In genomic region chr10:114762811-114763210, GRCh38 we compare ENCODE assay signal across 37 cellular contexts.
"Had no signal": no experiment of that assay in that cellular context is flagged by ENCODE, and none has a peak within 500 bp of the region (broad histone marks: within the 10 kb centered on the region; RNA-seq: fewer than 3 reads in every experiment).

No MANE protein-coding gene starts in this region.

- H3K27ac ChIP-seq: adrenal gland, body of pancreas, coronary artery, esophagus muscularis mucosa, foreskin keratinocyte, WERI-Rb-1 had no signal

- DNase-seq: activated B cell treated with CpG ODN at 0.5 μM for 24 hours; activated CD4-positive, alpha-beta T cell treated with anti-CD3 and anti-CD28 coated beads for 48 hours; activated CD4-positive, alpha-beta T cell treated with anti-CD3 and anti-CD28 coated beads, Interleukin-2, amount 50 U/mL, for 1 hour; activated CD4-positive, alpha-beta T cell treated with anti-CD3 and anti-CD28 coated beads, Interleukin-2, amount 50 U/mL, for 48 hours; activated CD8-positive, alpha-beta memory T cell treated with anti-CD3 and anti-CD28 coated beads for 24 hours; activated CD8-positive, alpha-beta memory T cell treated with anti-CD3 and anti-CD28 coated beads, Interleukin-2, amount 50 U/mL, for 4 hours; activated CD8-positive, alpha-beta T cell treated with anti-CD3 and anti-CD28 coated beads for 36 hours; activated effector memory CD4-positive, alpha-beta T cell treated with anti-CD3 and anti-CD28 coated beads, Interleukin-2, amount 50 U/mL, for 16 hours; activated naive CD4-positive, alpha-beta T cell treated with anti-CD3 and anti-CD28 coated beads for 36 hours; activated naive CD8-positive, alpha-beta T cell treated with anti-CD3 and anti-CD28 coated beads for 36 hours; activated naive CD8-positive, alpha-beta T cell treated with anti-CD3 and anti-CD28 coated beads, Interleukin-2, amount 50 U/mL, for 24 hours; activated T-cell treated with anti-CD3 and anti-CD28 coated beads, Interleukin-2, amount 50 U/mL, for 1 hour; activated T-cell treated with anti-CD3 and anti-CD28 coated beads, Interleukin-2, amount 50 U/mL, for 48 hours; adrenal gland; amygdala; aorta; body of pancreas; dorsolateral prefrontal cortex; effector memory CD4-positive, alpha-beta T cell; endodermal cell; erythroblast; gastrocnemius medialis; glutamatergic neuron; T-helper 1 cell; T-helper 17 cell; T1000; WERI-Rb-1 had no signal

- H3K27ac Mint-ChIP-seq: activated B cell treated with CpG ODN at 0.5 μM for 24 hours; activated CD8-positive, alpha-beta T cell treated with anti-CD3 and anti-CD28 coated beads for 36 hours; activated naive CD4-positive, alpha-beta T cell treated with anti-CD3 and anti-CD28 coated beads for 36 hours; activated naive CD4-positive, alpha-beta T cell treated with anti-CD3 and anti-CD28 coated beads, Interleukin-2, amount 50 U/mL, for 24 hours; activated naive CD8-positive, alpha-beta T cell treated with anti-CD3 and anti-CD28 coated beads for 36 hours; activated naive CD8-positive, alpha-beta T cell treated with anti-CD3 and anti-CD28 coated beads, Interleukin-2, amount 50 U/mL, for 24 hours; activated T-helper 1 cell treated with anti-CD3 and anti-CD28 coated beads, Interleukin-12 subunit alpha, Interleukin-12 subunit beta, Interleukin-2, Interleukin-4 antibody, amounts not matched to agents 30 ng/mL and 10 ng/mL and 1 ng/mL, durations not matched to agents 14 hours and 24 hours and 36 hours; activated T-helper 2 cell treated with anti-CD3 and anti-CD28 coated beads, Interferon-gamma antibody, Interleukin-2, Interleukin-4, amounts not matched to agents 10 μg/mL and 5 μg/mL and 100 μg/mL, durations not matched to agents 14 hours and 24 hours and 36 hours; dendritic cell treated with granulocyte-macrophage colony-stimulating factor and Interleukin-4, amounts not matched to agents 40 ng/mL and 50 ng/mL, for 4 days; endodermal cell; T-helper 17 cell; T-helper 2 cell treated with Interferon-gamma antibody and Interleukin-4, amounts not matched to agents 5 μg/mL and 100 μg/mL, for 36 hours had no signal

- H3K9me3 ChIP-seq: adrenal gland, body of pancreas, esophagus muscularis mucosa, gastrocnemius medialis had no signal

- H3K4me3 Mint-ChIP-seq: activated B cell treated with CpG ODN at 0.5 μM for 24 hours; activated CD8-positive, alpha-beta T cell treated with anti-CD3 and anti-CD28 coated beads for 36 hours; activated naive CD4-positive, alpha-beta T cell treated with anti-CD3 and anti-CD28 coated beads for 36 hours; activated naive CD4-positive, alpha-beta T cell treated with anti-CD3 and anti-CD28 coated beads, Interleukin-2, amount 50 U/mL, for 24 hours; activated naive CD8-positive, alpha-beta T cell treated with anti-CD3 and anti-CD28 coated beads for 36 hours; activated naive CD8-positive, alpha-beta T cell treated with anti-CD3 and anti-CD28 coated beads, Interleukin-2, amount 50 U/mL, for 24 hours; activated T-helper 1 cell treated with anti-CD3 and anti-CD28 coated beads, Interleukin-12 subunit alpha, Interleukin-12 subunit beta, Interleukin-2, Interleukin-4 antibody, amounts not matched to agents 30 ng/mL and 10 ng/mL and 1 ng/mL, durations not matched to agents 14 hours and 24 hours and 36 hours; central memory CD8-positive, alpha-beta T cell; dendritic cell treated with granulocyte-macrophage colony-stimulating factor and Interleukin-4, amounts not matched to agents 40 ng/mL and 50 ng/mL, for 4 days; endodermal cell; T-helper 17 cell; T-helper 2 cell treated with Interferon-gamma antibody and Interleukin-4, amounts not matched to agents 5 μg/mL and 100 μg/mL, for 36 hours had no signal

- H3K36me3 ChIP-seq: adrenal gland, esophagus muscularis mucosa, gastrocnemius medialis, WERI-Rb-1 had no signal

- H3K36me3 Mint-ChIP-seq: activated naive CD4-positive, alpha-beta T cell treated with anti-CD3 and anti-CD28 coated beads, Interleukin-2, amount 50 U/mL, for 24 hours; activated naive CD8-positive, alpha-beta T cell treated with anti-CD3 and anti-CD28 coated beads for 36 hours had no signal

- H3K27me3 ChIP-seq: adrenal gland, body of pancreas had no signal

- H3K9me3 Mint-ChIP-seq: activated B cell treated with CpG ODN at 0.5 μM for 24 hours; activated CD8-positive, alpha-beta T cell treated with anti-CD3 and anti-CD28 coated beads for 36 hours; activated naive CD4-positive, alpha-beta T cell treated with anti-CD3 and anti-CD28 coated beads for 36 hours; activated naive CD4-positive, alpha-beta T cell treated with anti-CD3 and anti-CD28 coated beads, Interleukin-2, amount 50 U/mL, for 24 hours; activated naive CD8-positive, alpha-beta T cell treated with anti-CD3 and anti-CD28 coated beads for 36 hours; activated naive CD8-positive, alpha-beta T cell treated with anti-CD3 and anti-CD28 coated beads, Interleukin-2, amount 50 U/mL, for 24 hours; activated T-helper 1 cell treated with anti-CD3 and anti-CD28 coated beads, Interleukin-12 subunit alpha, Interleukin-12 subunit beta, Interleukin-2, Interleukin-4 antibody, amounts not matched to agents 30 ng/mL and 10 ng/mL and 1 ng/mL, durations not matched to agents 14 hours and 24 hours and 36 hours; activated T-helper 2 cell treated with anti-CD3 and anti-CD28 coated beads, Interferon-gamma antibody, Interleukin-2, Interleukin-4, amounts not matched to agents 10 μg/mL and 5 μg/mL and 100 μg/mL, durations not matched to agents 14 hours and 24 hours and 36 hours; central memory CD8-positive, alpha-beta T cell; dendritic cell treated with granulocyte-macrophage colony-stimulating factor and Interleukin-4, amounts not matched to agents 40 ng/mL and 50 ng/mL, for 4 days; endodermal cell; T-helper 2 cell treated with Interferon-gamma antibody and Interleukin-4, amounts not matched to agents 5 μg/mL and 100 μg/mL, for 36 hours had no signal

- ATAC-seq: activated CD4-positive, CD25-positive, alpha-beta regulatory T cell treated with anti-CD3 and anti-CD28 coated beads, Interleukin-2, amount 50 U/mL, for 24 hours; activated CD8-positive, alpha-beta T cell treated with anti-CD3 and anti-CD28 coated beads for 36 hours; activated naive CD8-positive, alpha-beta T cell treated with anti-CD3 and anti-CD28 coated beads, Interleukin-2, amount 50 U/mL, for 24 hours; body of pancreas; foreskin keratinocyte; gastrocnemius medialis; T-helper 17 cell had no signal

- H3K4me3 ChIP-seq: adrenal gland, body of pancreas, coronary artery, dorsolateral prefrontal cortex, esophagus muscularis mucosa, gastrocnemius medialis had no signal
